1 cellular context compared by ENCODE assay signal in genomic region chr4:41346306-41347061, GRCh38.
TF ChIP-seq lines count a peak whose summit lies in the region.

No MANE protein-coding gene starts in this region.

TF ChIP-seq in GM23338, 12 proteins besides CTCF, POLR2A, EP300 and RAD21:
- TF ChIP-seq ZNF462 (CRISPR knock-in tag; IDR thresholded peaks at IDR 0.05) (no peak), NANOG (IDR thresholded peaks at IDR 0.05; ENCODE audit: borderline replicate concordance) (no peak), POLR2AphosphoS5 (IDR thresholded peaks at IDR 0.05; ENCODE audit: low read depth) (no peak), ZNF331 (CRISPR knock-in tag; IDR thresholded peaks at IDR 0.05; ENCODE audit: low read depth) (no peak)
